In the genomic region with DNA sequence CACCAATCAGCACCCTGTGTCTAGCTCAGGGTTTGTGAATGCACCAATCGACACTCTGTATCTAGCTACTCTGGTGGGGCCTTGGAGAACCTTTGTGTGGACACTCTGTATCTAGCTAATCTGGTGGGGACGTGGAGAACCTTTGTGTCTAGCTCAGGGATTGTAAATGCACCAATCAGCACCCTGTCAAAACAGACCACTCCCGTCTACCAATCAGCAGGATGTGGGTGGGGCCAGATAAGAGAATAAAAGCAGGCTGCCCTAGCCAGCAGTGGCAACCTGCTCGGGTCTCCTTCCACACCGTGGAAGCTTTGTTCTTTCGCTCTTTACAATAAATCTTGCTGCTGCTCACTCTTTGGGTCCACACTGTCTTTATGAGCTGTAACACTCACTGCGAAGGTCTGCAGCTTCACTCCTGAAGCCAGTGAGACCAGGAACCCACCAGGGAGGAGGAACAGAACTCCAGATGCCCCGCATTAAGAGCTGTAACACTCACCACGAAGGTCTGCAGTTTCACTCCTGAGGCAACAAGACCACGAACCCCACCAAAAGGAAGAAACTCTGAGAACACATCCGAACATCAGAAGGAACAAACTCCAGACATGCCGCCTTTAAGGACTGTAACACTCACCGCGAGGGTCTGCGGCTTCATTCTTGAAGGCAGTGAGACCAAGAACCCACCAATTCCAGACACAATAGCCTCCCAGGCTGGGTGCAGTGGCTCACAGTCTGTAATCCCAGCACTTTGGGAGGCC, we compare ENCODE assay signal across 13 cellular contexts. TPM values are rescaled to one million over a fixed set of nuclear protein-coding genes. Genes with fewer than 3 reads are reported as not detected.
"Had no signal": no experiment of that assay in that cellular context is flagged by ENCODE, and none has a peak within 500 bp of the region (broad histone marks: within the 10 kb centered on the region; RNA-seq: fewer than 3 reads in every experiment).

No MANE protein-coding gene starts in this region.

RNA-seq across cellular contexts. Expression of gene S100A6, which starts 13.3 kb away (rescaled TPM):
- polyA plus RNA-seq: neural cell had no signal

RNA-seq across cellular contexts. Expression of gene S100A5, which starts 18.3 kb away (rescaled TPM):
- total RNA-seq: breast epithelium, dermis blood vessel endothelial cell, gastrocnemius medialis, hepatocyte, left cardiac atrium, left ventricle myocardium superior, lung microvascular endothelial cell, ovary, prostate gland, sciatic nerve, suprapubic skin, tibial nerve had no signal
- polyA plus RNA-seq: neural cell, ovary had no signal

RNA-seq across cellular contexts. Expression of gene S100A4, which starts 23.1 kb away (rescaled TPM):
- polyA plus RNA-seq: neural cell had no signal

RNA-seq across cellular contexts. Expression of gene S100A3, which starts 26.6 kb away (rescaled TPM):
- total RNA-seq: sciatic nerve had no signal
- polyA plus RNA-seq: neural cell had no signal

RNA-seq across cellular contexts. Expression of gene S100A2, which starts 43.2 kb away (rescaled TPM):
- polyA plus RNA-seq: neural cell had no signal
